In the genomic region with DNA sequence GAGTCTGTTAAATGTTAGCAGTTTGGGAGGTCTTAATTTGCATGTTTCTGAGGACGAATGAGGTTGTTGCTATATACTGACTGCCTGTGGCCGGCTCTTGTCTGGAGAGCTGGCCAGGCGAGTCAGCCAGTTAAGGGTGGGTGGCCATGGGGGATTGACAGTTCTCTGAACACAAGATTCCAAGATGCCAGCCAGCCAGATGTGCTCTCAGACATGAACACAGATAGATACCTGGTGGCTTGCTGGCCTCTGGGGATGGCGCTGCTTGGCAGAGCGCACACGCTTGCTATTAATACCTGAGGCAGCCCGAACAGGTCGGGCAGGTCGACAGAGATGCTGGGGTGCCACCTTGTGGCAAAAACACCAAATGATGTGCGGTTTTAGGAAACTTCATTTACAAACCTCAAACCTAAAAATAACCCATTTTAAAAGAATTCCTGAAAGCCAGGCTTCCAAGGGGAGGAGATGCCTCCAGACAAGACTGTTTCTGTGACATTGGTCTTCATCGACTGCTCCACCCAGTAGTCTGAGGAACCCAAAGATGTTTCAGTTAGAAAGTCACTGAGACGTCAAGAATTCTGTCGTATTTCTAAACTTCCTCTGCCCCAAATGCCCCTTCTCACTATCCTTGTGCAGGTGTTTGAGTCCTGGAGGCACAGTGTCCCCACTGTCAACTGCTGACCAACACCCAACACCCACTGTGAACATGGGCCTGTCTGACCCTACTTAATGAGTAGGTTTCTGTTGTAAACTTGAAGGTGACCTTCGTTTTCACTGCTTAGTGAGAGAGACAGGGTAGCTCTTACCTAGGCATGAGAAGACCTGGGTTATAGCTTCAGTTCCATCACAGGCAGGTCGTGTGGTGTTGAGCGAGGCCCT, we compare ENCODE assay signal across 8 cellular contexts.
A peak's percentile ranks its signal among the peaks of the same experiment; 100 is the strongest.
DNase-seq lines count a peak whose midpoint lies in the region; ATAC-seq, FAIRE-seq and TF ChIP-seq lines count a peak whose summit lies in the region.

No MANE protein-coding gene starts in this region.

- no peak for FAIRE-seq in urothelium cell line (lab: Jason Lieb, UNC)

- CTCF ChIA-PET in PC-3 (lab: Charles Lee) = interaction anchor here (1.6 kb wide), 1 partner anchor 175 kb away, joined by 4 read pairs; no protein-coding TSS in a partner anchor

- TF ChIP-seq CTCF in PC-3 (conservative IDR thresholded peaks at IDR 0.05; ENCODE audit: low read depth, low read length) (peak; percentile 80), fibroblast of villous mesenchyme (IDR thresholded peaks at IDR 0.05; ENCODE audit: insufficient read depth, low read depth, low read length) (peak; percentile 63), parathyroid adenoma (IDR thresholded peaks at IDR 0.05) (peak; percentile 75)

- no peaks in the 10 kb centered on the region for H3K4me1 ChIP-seq in PC-3 (ENCODE audit: insufficient read depth, low read length)
- no peaks in the 10 kb centered on the region for H3K4me1 ChIP-seq in parathyroid adenoma

- H3K27me3 ChIP-seq in PC-3 (ENCODE audit: low read length) (no peaks in the 10 kb centered on the region), parathyroid adenoma (ENCODE audit: control insufficient read depth, insufficient read depth, low read length) (no peaks in the 10 kb centered on the region)

- POLR2A ChIA-PET in PC-3 (lab: Charles Lee; ENCODE audit: unreplicated experiment) = no interaction called here

- H3K27me3 Mint-ChIP-seq in activated T-helper 1 cell treated with anti-CD3 and anti-CD28 coated beads, Interleukin-12 subunit alpha, Interleukin-12 subunit beta, Interleukin-2, Interleukin-4 antibody, amounts not matched to agents 30 ng/mL and 10 ng/mL and 1 ng/mL, durations not matched to agents 14 hours and 24 hours and 36 hours (ENCODE audit: insufficient read depth) = peaks cover 2% of the 10 kb centered on the region

- no peak overlapping the region for H3K27ac ChIP-seq in PC-3 (ENCODE audit: low read length)
- no peak overlapping the region for H3K27ac ChIP-seq in parathyroid adenoma

- no peaks in the 10 kb centered on the region for H3K9me3 Mint-ChIP-seq in activated T-helper 1 cell treated with anti-CD3 and anti-CD28 coated beads, Interleukin-12 subunit alpha, Interleukin-12 subunit beta, Interleukin-2, Interleukin-4 antibody, amounts not matched to agents 30 ng/mL and 10 ng/mL and 1 ng/mL, durations not matched to agents 14 hours and 24 hours and 36 hours

- no peak overlapping the region for H3K4me2 ChIP-seq in PC-3 (ENCODE audit: low read length)
- peak overlapping the region; percentile 10 for H3K4me2 ChIP-seq in parathyroid adenoma (ENCODE audit: low read length)

- no peaks in the 10 kb centered on the region for H4K20me1 ChIP-seq in PC-3 (ENCODE audit: low read length)

- H3K4me3 ChIP-seq in PC-3 (ENCODE audit: low read length) = no peak overlapping the region
- H3K4me3 ChIP-seq in fibroblast of villous mesenchyme (ENCODE audit: low read depth, low read length) = no peak overlapping the region
- no peak overlapping the region for H3K4me3 ChIP-seq in parathyroid adenoma (ENCODE audit: low read depth, low read length)

- intact Hi-C loops in Right ventricle myocardium inferior (cut with DNase I) = loop anchor here (1.0 to 10.0 kb wide), 3 partner anchors 152 to 345 kb away; no protein-coding TSS in a partner anchor
- intact Hi-C loops in cardiac septum (cut with DNase I) = loop anchor here (1.0 to 10.0 kb wide), 3 partner anchors 152 to 342 kb away; partner anchors contain the start of gene CYP17A1
- intact Hi-C loops in PC-3 (cut with micrococcal nuclease) = loop anchor here (1.0 to 2.0 kb wide), 2 partner anchors 152 to 235 kb away; no protein-coding TSS in a partner anchor
- intact Hi-C loops in activated T-helper 1 cell treated with anti-CD3 and anti-CD28 coated beads, Interleukin-12 subunit alpha, Interleukin-12 subunit beta, Interleukin-2, Interleukin-4 antibody, amounts not matched to agents 30 ng/mL and 10 ng/mL and 1 ng/mL, durations not matched to agents 14 hours and 24 hours and 36 hours (cut with micrococcal nuclease) = loop anchor here (1.0 kb wide), 5 partner anchors 15 to 234 kb away; partner anchors contain the start of gene BORCS7

- peak; percentile 71 for ATAC-seq in Right ventricle myocardium inferior
- peak; percentile 70 for ATAC-seq in HG03280 (IDR thresholded peaks at IDR 0.05; ENCODE audit: unreplicated experiment)
- ATAC-seq in PC-3 = peak; percentile 88

- no peaks in the 10 kb centered on the region for H3K9me3 ChIP-seq in PC-3 (ENCODE audit: low read length)
- no peaks in the 10 kb centered on the region for H3K9me3 ChIP-seq in parathyroid adenoma (ENCODE audit: control insufficient read depth, low read length)

- H3F3A ChIP-seq in PC-3 (ENCODE audit: low read length, unreplicated experiment) = no peaks in the 10 kb centered on the region

- peak overlapping the region; percentile 57 for H3K27ac Mint-ChIP-seq in activated T-helper 1 cell treated with anti-CD3 and anti-CD28 coated beads, Interleukin-12 subunit alpha, Interleukin-12 subunit beta, Interleukin-2, Interleukin-4 antibody, amounts not matched to agents 30 ng/mL and 10 ng/mL and 1 ng/mL, durations not matched to agents 14 hours and 24 hours and 36 hours

- H3K4me1 Mint-ChIP-seq in activated T-helper 1 cell treated with anti-CD3 and anti-CD28 coated beads, Interleukin-12 subunit alpha, Interleukin-12 subunit beta, Interleukin-2, Interleukin-4 antibody, amounts not matched to agents 30 ng/mL and 10 ng/mL and 1 ng/mL, durations not matched to agents 14 hours and 24 hours and 36 hours (ENCODE audit: low read depth) = peaks cover 23% of the 10 kb centered on the region

- peaks cover 5% of the 10 kb centered on the region for H3K36me3 Mint-ChIP-seq in activated T-helper 1 cell treated with anti-CD3 and anti-CD28 coated beads, Interleukin-12 subunit alpha, Interleukin-12 subunit beta, Interleukin-2, Interleukin-4 antibody, amounts not matched to agents 30 ng/mL and 10 ng/mL and 1 ng/mL, durations not matched to agents 14 hours and 24 hours and 36 hours (ENCODE audit: low read depth)

- H3K4me3 Mint-ChIP-seq in activated T-helper 1 cell treated with anti-CD3 and anti-CD28 coated beads, Interleukin-12 subunit alpha, Interleukin-12 subunit beta, Interleukin-2, Interleukin-4 antibody, amounts not matched to agents 30 ng/mL and 10 ng/mL and 1 ng/mL, durations not matched to agents 14 hours and 24 hours and 36 hours = no peak overlapping the region

- BruUV-seq in PC-3 (replicated peaks; lab: Mats Ljungman, UMichigan) = no TSS peak

- H3K9ac ChIP-seq in PC-3 (ENCODE audit: low read length) (no peak overlapping the region), parathyroid adenoma (no peak overlapping the region)

- no peak for DNase-seq in Right ventricle myocardium inferior (ENCODE audit: missing footprints)
- no peak for DNase-seq in cardiac septum (ENCODE audit: low spot score)
- DNase-seq in PC-3 = peak; percentile 74
- peak; percentile 54 for DNase-seq in activated T-helper 1 cell treated with anti-CD3 and anti-CD28 coated beads, Interleukin-12 subunit alpha, Interleukin-12 subunit beta, Interleukin-2, Interleukin-4 antibody, amounts not matched to agents 30 ng/mL and 10 ng/mL and 1 ng/mL, durations not matched to agents 14 hours and 24 hours and 36 hours (ENCODE audit: low spot score)
- DNase-seq in fibroblast of villous mesenchyme (ENCODE audit: low read depth) = peak; percentile 56
- DNase-seq in urothelium cell line (ENCODE audit: low spot score) = peak; percentile 62

- no peaks in the 10 kb centered on the region for H3K9me2 ChIP-seq in PC-3 (replicated peaks; ENCODE audit: low read length)

- H3K79me2 ChIP-seq in PC-3 (ENCODE audit: low read length) (no peaks in the 10 kb centered on the region), parathyroid adenoma (peaks cover 2% of the 10 kb centered on the region)

- H3K36me3 ChIP-seq in PC-3 (ENCODE audit: low read depth, low read length) = no peaks in the 10 kb centered on the region
- no peaks in the 10 kb centered on the region for H3K36me3 ChIP-seq in parathyroid adenoma (ENCODE audit: control insufficient read depth, insufficient read depth, low read length)

- H2AFZ ChIP-seq in PC-3 (ENCODE audit: low read length) = no peak overlapping the region
- no peak overlapping the region for H2AFZ ChIP-seq in parathyroid adenoma

Comparison
In these comparisons a context has a peak if more than half of its experiments do, and no peak if none do; other contexts are left out.
1. DNase-seq: peak in PC-3 (single experiment), activated T-helper 1 cell treated with anti-CD3 and anti-CD28 coated beads, Interleukin-12 subunit alpha, Interleukin-12 subunit beta, Interleukin-2, Interleukin-4 antibody, amounts not matched to agents 30 ng/mL and 10 ng/mL and 1 ng/mL, durations not matched to agents 14 hours and 24 hours and 36 hours (single experiment), fibroblast of villous mesenchyme (single experiment) and urothelium cell line (single experiment); none in Right ventricle myocardium inferior (single experiment) and cardiac septum (single experiment).
2. Peak in every context shown above with its lines, with median percentiles within 50 percentile points of each other: ATAC-seq and CTCF ChIP-seq.